ENCODE assay signal across 28 cellular contexts in the genomic region with DNA sequence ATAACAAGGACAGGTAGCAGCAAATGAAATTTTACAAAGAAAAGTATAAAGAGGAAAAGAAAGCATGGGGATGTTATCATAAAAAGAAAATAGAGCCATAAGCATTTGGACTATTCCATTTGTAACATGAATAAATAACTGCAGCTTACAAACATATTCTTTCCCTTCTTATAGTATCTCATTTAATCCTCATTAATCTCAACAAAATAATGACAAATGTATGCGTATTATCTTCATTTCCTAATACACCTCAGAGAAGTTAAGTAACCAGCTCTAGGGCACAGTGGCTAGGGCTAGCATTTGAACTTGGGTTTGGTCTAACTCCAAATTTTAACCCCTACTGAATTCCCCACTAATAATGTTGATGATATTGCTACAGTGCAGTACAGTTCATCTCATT.
"Had no signal": no experiment of that assay in that cellular context is flagged by ENCODE, and none has a peak within 500 bp of the region (broad histone marks: within the 10 kb centered on the region; RNA-seq: fewer than 3 reads in every experiment).

No MANE protein-coding gene starts in this region.

- H3K36me3 Mint-ChIP-seq: stimulated activated effector memory CD8-positive, alpha-beta T cell treated with anti-CD3 and anti-CD28 coated beads, Interleukin-12 subunit alpha, Interleukin-12 subunit beta, amount 100 ng/mL, for 72 hours had no signal

- H3K4me3 ChIP-seq: stomach, suprapubic skin, testis, thoracic aorta, thyroid gland, tibial artery, tibial nerve, transverse colon, upper lobe of left lung, upper lobe of right lung, uterus, vagina had no signal

- H3K9me3 ChIP-seq: stomach, suprapubic skin, testis, thoracic aorta, thyroid gland, tibial artery, tibial nerve, transverse colon, upper lobe of left lung, upper lobe of right lung, uterus, vagina had no signal

- H3K27me3 Mint-ChIP-seq: stimulated activated memory B cell treated with anti-CD40 and anti-IgM and Interleukin-4, amounts not matched to agents 10 μg/mL and 1 μg/mL and 100 μg/mL, for 72 hours; stimulated activated naive B cell treated with anti-CD40 and anti-IgM and Interleukin-4, amounts not matched to agents 10 μg/mL and 1 μg/mL and 100 μg/mL, for 72 hours; stimulated activated naive CD8-positive, alpha-beta T cell treated with anti-CD3 and anti-CD28 coated beads, Interleukin-15, amount 100 ng/mL, for 72 hours; stimulated activated naive CD8-positive, alpha-beta T cell treated with anti-CD3 and anti-CD28 coated beads, Interleukin-15, Interleukin-2, amounts not matched to agents 100 ng/mL and 50 ng/mL, for 24 hours; type B pancreatic cell had no signal

- H3K36me3 ChIP-seq: stomach, suprapubic skin, thoracic aorta, thyroid gland, tibial artery, tibial nerve, transverse colon, upper lobe of left lung, upper lobe of right lung, uterus, vagina had no signal

- DNase-seq: stimulated activated CD4-positive, alpha-beta T cell treated with anti-CD3 and anti-CD28 coated beads, Interleukin-2, amount 100 ng/mL, for 48 hours; stimulated activated CD4-positive, alpha-beta T cell treated with anti-CD3 and anti-CD28 coated beads, Interleukin-4, amount 100 ng/mL, for 1 hour; stimulated activated CD4-positive, alpha-beta T cell treated with anti-CD3 and anti-CD28 coated beads, Interleukin-4, amount 100 ng/mL, for 24 hours; stimulated activated CD4-positive, alpha-beta T cell treated with anti-CD3 and anti-CD28 coated beads, Interleukin-4, amount 100 ng/mL, for 4 hours; stimulated activated CD8-positive, alpha-beta memory T cell treated with anti-CD3 and anti-CD28 coated beads, Interleukin-4, amount 100 ng/mL, for 48 hours; stimulated activated naive B cell treated with anti-CD40 and anti-IgM and Interleukin-4, amounts not matched to agents 10 μg/mL and 1 μg/mL and 100 μg/mL, for 72 hours; stimulated activated naive CD4-positive, alpha-beta T cell; stimulated activated naive CD4-positive, alpha-beta T cell treated with Interleukin-2 at 50 U/mL for 16 hours; stimulated activated naive CD8-positive, alpha-beta T cell treated with anti-CD3 and anti-CD28 coated beads, Interleukin-15, amount 100 ng/mL, for 72 hours; stimulated activated naive CD8-positive, alpha-beta T cell treated with anti-CD3 and anti-CD28 coated beads, Interleukin-15, Interleukin-2, amounts not matched to agents 100 U/mL and 50 U/mL, for 24 hours; stomach; substantia nigra; testis; thyroid gland; tibial artery; transverse colon; trophoblast cell; upper lobe of left lung; upper lobe of right lung; uterus had no signal

- H3K4me1 ChIP-seq: stomach, suprapubic skin, testis, thyroid gland, tibial artery, transverse colon, upper lobe of left lung, upper lobe of right lung, uterus, vagina had no signal

- H3K27ac Mint-ChIP-seq: stimulated activated effector memory CD8-positive, alpha-beta T cell treated with anti-CD3 and anti-CD28 coated beads, Interleukin-12 subunit alpha, Interleukin-12 subunit beta, amount 100 ng/mL, for 72 hours; stimulated activated memory B cell treated with anti-CD40 and anti-IgM and Interleukin-4, amounts not matched to agents 10 μg/mL and 1 μg/mL and 100 μg/mL, for 72 hours; stimulated activated naive B cell treated with anti-CD40 and anti-IgM and Interleukin-4, amounts not matched to agents 10 μg/mL and 1 μg/mL and 100 μg/mL, for 72 hours; stimulated activated naive CD8-positive, alpha-beta T cell treated with anti-CD3 and anti-CD28 coated beads, Interleukin-15, amount 100 ng/mL, for 72 hours; stimulated activated naive CD8-positive, alpha-beta T cell treated with anti-CD3 and anti-CD28 coated beads, Interleukin-15, Interleukin-2, amounts not matched to agents 100 ng/mL and 50 ng/mL, for 24 hours; type B pancreatic cell had no signal

- H3K27ac ChIP-seq: stomach, suprapubic skin, testis, thoracic aorta, thyroid gland, tibial artery, tibial nerve, transverse colon, upper lobe of left lung, upper lobe of right lung, uterus, vagina had no signal

- ATAC-seq: stimulated activated effector memory CD8-positive, alpha-beta T cell treated with anti-CD3 and anti-CD28 coated beads, Interleukin-12 subunit alpha, Interleukin-12 subunit beta, amount 100 ng/mL, for 72 hours; stimulated activated memory B cell treated with anti-CD40 and anti-IgM and Interleukin-4, amounts not matched to agents 10 μg/mL and 1 μg/mL and 100 μg/mL, for 72 hours; stimulated activated naive B cell treated with anti-CD40 and anti-IgM and Interleukin-4, amounts not matched to agents 10 μg/mL and 1 μg/mL and 100 μg/mL, for 72 hours; stimulated activated naive CD8-positive, alpha-beta T cell treated with anti-CD3 and anti-CD28 coated beads, Interleukin-15, amount 100 ng/mL, for 72 hours; stimulated activated naive CD8-positive, alpha-beta T cell treated with anti-CD3 and anti-CD28 coated beads, Interleukin-15, Interleukin-2, amounts not matched to agents 100 U/mL and 50 U/mL, for 24 hours; upper lobe of right lung had no signal

- H3K4me1 Mint-ChIP-seq: stimulated activated memory B cell treated with anti-CD40 and anti-IgM and Interleukin-4, amounts not matched to agents 10 μg/mL and 1 μg/mL and 100 μg/mL, for 72 hours; stimulated activated naive B cell treated with anti-CD40 and anti-IgM and Interleukin-4, amounts not matched to agents 10 μg/mL and 1 μg/mL and 100 μg/mL, for 72 hours; stimulated activated naive CD8-positive, alpha-beta T cell treated with anti-CD3 and anti-CD28 coated beads, Interleukin-15, amount 100 ng/mL, for 72 hours had no signal

- H3K4me3 Mint-ChIP-seq: stimulated activated effector memory CD8-positive, alpha-beta T cell treated with anti-CD3 and anti-CD28 coated beads, Interleukin-12 subunit alpha, Interleukin-12 subunit beta, amount 100 ng/mL, for 72 hours; stimulated activated memory B cell treated with anti-CD40 and anti-IgM and Interleukin-4, amounts not matched to agents 10 μg/mL and 1 μg/mL and 100 μg/mL, for 72 hours; stimulated activated naive B cell treated with anti-CD40 and anti-IgM and Interleukin-4, amounts not matched to agents 10 μg/mL and 1 μg/mL and 100 μg/mL, for 72 hours; stimulated activated naive CD8-positive, alpha-beta T cell treated with anti-CD3 and anti-CD28 coated beads, Interleukin-15, amount 100 ng/mL, for 72 hours; stimulated activated naive CD8-positive, alpha-beta T cell treated with anti-CD3 and anti-CD28 coated beads, Interleukin-15, Interleukin-2, amounts not matched to agents 100 ng/mL and 50 ng/mL, for 24 hours; type B pancreatic cell had no signal
